ENCODE assay signal across 11 cellular contexts in genomic region chr18:26370037-26370436, GRCh38.
"Had no signal": no experiment of that assay in that cellular context is flagged by ENCODE, and none has a peak within 500 bp of the region (broad histone marks: within the 10 kb centered on the region; RNA-seq: fewer than 3 reads in every experiment).

No MANE protein-coding gene starts in this region.

- H3K27ac ChIP-seq: GM23248 had no signal

- H3K9ac ChIP-seq: GM23248 had no signal

- H3K9me3 ChIP-seq: HAP-1 had no signal

- FAIRE-seq: H1, H54 had no signal

- DNase-seq: GM23248, GOT3, H7, H9, HCEC 1CT, HFFc6 had no signal

- H3K4me3 ChIP-seq: GM23248, GM23338, HAP-1 had no signal

- H3K4me1 ChIP-seq: HAP-1 had no signal

- H2AFZ ChIP-seq: GM23248, GM23338 had no signal

- ATAC-seq: GM23338, HCT116 had no signal

- H3K4me2 ChIP-seq: GM23338 had no signal

- H3K36me3 ChIP-seq: HAP-1 had no signal
